Comparison of ENCODE assay signal across 8 cellular contexts in the genomic region with DNA sequence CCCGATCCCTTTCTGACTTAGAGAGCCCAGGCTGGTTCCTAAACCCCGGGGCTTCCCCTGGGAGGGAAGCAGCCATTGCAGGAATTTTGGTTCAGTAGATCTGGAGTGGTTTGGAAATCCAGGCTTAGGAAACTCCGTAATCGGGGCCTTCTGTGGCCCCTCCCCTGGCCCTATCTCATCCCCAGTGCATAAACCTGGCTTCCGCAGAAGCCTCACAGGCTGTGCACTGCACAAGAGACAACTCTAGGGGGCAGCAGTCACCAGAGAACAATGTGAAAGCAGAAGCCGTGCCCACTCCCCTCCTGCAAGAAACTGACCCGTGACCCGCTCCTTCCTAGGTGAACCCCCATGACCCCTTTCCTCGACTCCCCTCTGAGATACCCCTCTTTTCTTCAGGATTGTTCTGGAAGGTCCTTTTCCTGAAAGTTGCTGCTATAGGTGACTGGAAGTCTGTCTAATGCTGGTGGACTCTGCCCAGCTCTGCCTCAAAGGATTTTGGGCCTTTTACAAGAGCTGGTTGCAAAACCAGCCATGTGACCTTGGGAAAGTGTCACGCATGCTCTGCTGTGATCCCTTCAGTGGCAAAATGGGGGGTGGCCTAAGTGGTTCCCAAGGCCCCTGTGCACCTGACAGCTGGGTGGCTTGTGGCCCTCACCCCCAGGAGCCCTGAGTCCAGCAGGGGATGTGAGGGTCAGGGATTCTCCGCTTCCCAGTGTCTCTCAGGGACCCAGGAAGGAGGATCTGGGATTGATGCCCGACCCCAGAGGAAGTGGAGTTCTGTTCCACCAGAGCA. TPM values are rescaled to one million over a fixed set of nuclear protein-coding genes. Genes with fewer than 3 reads are reported as not detected.
A peak's percentile ranks its signal among the peaks of the same experiment; 100 is the strongest.
DNase-seq lines count a peak whose midpoint lies in the region; ATAC-seq, FAIRE-seq and TF ChIP-seq lines count a peak whose summit lies in the region.

No MANE protein-coding gene starts in this region.

- H3K27ac ChIP-seq in CD4-positive, alpha-beta memory T cell (ENCODE audit: low read depth, low read length): no peak overlapping the region
- H3K27ac ChIP-seq in Karpas-422 (ENCODE audit: low read length): no peak overlapping the region
- no peak overlapping the region for H3K27ac ChIP-seq in H1 (ENCODE audit: low read depth, low read length)

- H3K36me3 Mint-ChIP-seq in CD4-positive, alpha-beta memory T cell: no peaks in the 10 kb centered on the region
- no peaks in the 10 kb centered on the region for H3K36me3 Mint-ChIP-seq in activated CD4-positive, alpha-beta T cell treated with anti-CD3 and anti-CD28 coated beads, Interleukin-2, amount 10 ng/mL, durations not matched to agents 7 days and 5 days (ENCODE audit: low read depth)
- no peaks in the 10 kb centered on the region for H3K36me3 Mint-ChIP-seq in memory B cell

- TF ChIP-seq CTCF in H1 (IDR thresholded peaks at IDR 0.05; ENCODE audit: control extremely low read depth in 1 of 3, insufficient read depth in 1 of 3, low read depth in 1 of 3, low read length in 3 of 3): peak; percentile 84 to 93 (median 89)

- H3K23me2 ChIP-seq in H1 (ENCODE audit: low read depth, low read length): peaks cover 8% of the 10 kb centered on the region; the same call in 1 of the 2 replicates

- H3K9ac ChIP-seq in Karpas-422 (ENCODE audit: low read length) (no peak overlapping the region), H1 (replicated peaks in 1 of 4; ENCODE audit: extremely low read depth in 1 of 4, low read depth in 3 of 4, low read length in 3 of 4) (no peak overlapping the region)

- peaks cover 5% of the 10 kb centered on the region for H3K27me3 ChIP-seq in CD4-positive, alpha-beta memory T cell (ENCODE audit: insufficient read depth, low read length)
- H3K27me3 ChIP-seq in Karpas-422 (ENCODE audit: low read length) (no peaks in the 10 kb centered on the region), H1 (replicated peaks in 1 of 4; ENCODE audit: control insufficient read depth in 3 of 4, extremely low read depth in 1 of 4, insufficient read depth in 3 of 4, low read length in 3 of 4) (peaks cover 5 to 35% (median 21%) of the 10 kb centered on the region in 4 experiments)

- CTCF ChIA-PET in CD4-positive, alpha-beta memory T cell (lab: Charles Lee; ENCODE audit: partially characterized antibody): interaction anchor here (1.6 kb wide), 2 partner anchors 41 to 58 kb away, joined by 4 to 6 read pairs; no protein-coding TSS in a partner anchor
- CTCF ChIA-PET in activated CD4-positive, alpha-beta T cell treated with anti-CD3 and anti-CD28 coated beads, Interleukin-2, amount 10 ng/mL, durations not matched to agents 7 days and 5 days (lab: Charles Lee): interaction anchor here (0.7 to 3.1 kb wide), 10 partner anchors 9 to 59 kb away, joined by 3 to 12 read pairs (median 4); no protein-coding TSS in a partner anchor
- CTCF ChIA-PET in H1 (lab: Charles Lee; ENCODE audit: partially characterized antibody): interaction anchor here (0.6 to 12.8 kb wide), 38 partner anchors 8 to 491 kb away, joined by 3 to 141 read pairs (median 4); a partner anchor contains a TSS

- peak overlapping the region in 1 of 2 donors; percentile 47 for H3K4me3 ChIP-seq in CD4-positive, alpha-beta memory T cell (ENCODE audit: low read length in 2 of 2)
- H3K4me3 ChIP-seq in Karpas-422 (ENCODE audit: low read length): no peak overlapping the region
- peak overlapping the region; percentile 53 to 80 (median 66) for H3K4me3 ChIP-seq in H1 (ENCODE audit: extremely low read depth in 1 of 4, insufficient read depth in 2 of 4, low read depth in 3 of 4, low read length in 4 of 4)

- H3K4me1 Mint-ChIP-seq in CD4-positive, alpha-beta memory T cell: peaks cover 0 to 7% (median 4%) of the 10 kb centered on the region in 4 donors
- peaks cover 11% of the 10 kb centered on the region for H3K4me1 Mint-ChIP-seq in activated CD4-positive, alpha-beta T cell treated with anti-CD3 and anti-CD28 coated beads, Interleukin-2, amount 10 ng/mL, durations not matched to agents 7 days and 5 days
- peaks cover 17% of the 10 kb centered on the region for H3K4me1 Mint-ChIP-seq in memory B cell

- H2AK5ac ChIP-seq in H1 (ENCODE audit: low read depth, low read length): no peak overlapping the region

- POLR2A ChIA-PET in CD4-positive, alpha-beta memory T cell (lab: Charles Lee; ENCODE audit: partially characterized antibody): no interaction called here
- POLR2A ChIA-PET in activated CD4-positive, alpha-beta T cell treated with anti-CD3 and anti-CD28 coated beads, Interleukin-2, amount 10 ng/mL, durations not matched to agents 7 days and 5 days (lab: Charles Lee): no interaction called here
- POLR2A ChIA-PET in H1 (lab: Charles Lee; ENCODE audit: partially characterized antibody): interaction anchor here (1.0 to 3.0 kb wide), 4 partner anchors 13 to 43 kb away, joined by 3 to 12 read pairs (median 6); a partner anchor contains a TSS

- WGBS in H1 (ENCODE audit: extremely low coverage in 1 of 2, insufficient coverage in 1 of 2, insufficient read length in 1 of 2, insufficient replicate concordance in 2 of 2, low coverage in 1 of 2, low lambda C conversion rate in 2 of 2, missing lambda C conversion rate in 1 of 2), 2 experiments: 23% methylated on average over 12 of the region's 12 CpGs; no CpG with 5 or more reads in 1 of the 2 experiments

- H3K14ac ChIP-seq in H1 (ENCODE audit: insufficient read length): no peak overlapping the region

- peak overlapping the region; percentile 77 to 89 (median 79) for H3K4me3 Mint-ChIP-seq in CD4-positive, alpha-beta memory T cell
- peak overlapping the region; percentile 66 for H3K4me3 Mint-ChIP-seq in activated CD4-positive, alpha-beta T cell treated with anti-CD3 and anti-CD28 coated beads, Interleukin-2, amount 10 ng/mL, durations not matched to agents 7 days and 5 days
- H3K4me3 Mint-ChIP-seq in memory B cell: peak overlapping the region; percentile 69

- no peak for TF ChIP-seq POLR2A in H1 (IDR thresholded peaks at IDR 0.05; ENCODE audit: control extremely low read depth in 1 of 2, low read depth in 2 of 2, low read length in 2 of 2)

- FAIRE-seq in H1 (lab: Jason Lieb, UNC): peak; percentile 71

- no peaks in the 10 kb centered on the region for H3K9me2 ChIP-seq in Karpas-422 (replicated peaks; ENCODE audit: insufficient read depth, low read length)

- ATAC-seq in memory B cell (ENCODE audit: low read depth): peak; percentile 67
- no peak for ATAC-seq in HG02938 (IDR thresholded peaks at IDR 0.05; ENCODE audit: unreplicated experiment)

- H4K5ac ChIP-seq in H1 (ENCODE audit: insufficient read length, low read depth, low read length): no peak overlapping the region

- peak overlapping the region in 2 of 7 donors; percentile 32 to 60 for H3K27ac Mint-ChIP-seq in CD4-positive, alpha-beta memory T cell
- no peak overlapping the region for H3K27ac Mint-ChIP-seq in activated CD4-positive, alpha-beta T cell treated with anti-CD3 and anti-CD28 coated beads, Interleukin-2, amount 10 ng/mL, durations not matched to agents 7 days and 5 days
- no peak overlapping the region for H3K27ac Mint-ChIP-seq in memory B cell

- no peak overlapping the region; the same call in 1 of the 2 replicates for H3K18ac ChIP-seq in H1 (ENCODE audit: extremely low read depth, low read length)

- no peak overlapping the region for H2BK20ac ChIP-seq in H1 (ENCODE audit: low read length)

- no peak for TF ChIP-seq EP300 in H1 (IDR thresholded peaks at IDR 0.05; ENCODE audit: borderline replicate concordance in 1 of 2, low read depth in 2 of 2, low read length in 2 of 2)

- no peaks in the 10 kb centered on the region for H3K9me3 ChIP-seq in CD4-positive, alpha-beta memory T cell (ENCODE audit: control insufficient read depth in 1 of 2, low read length in 2 of 2)
- H3K9me3 ChIP-seq in Karpas-422 (ENCODE audit: low read length) (no peaks in the 10 kb centered on the region), H1 (ENCODE audit: insufficient read depth in 2 of 2, low read depth in 1 of 2, low read length in 1 of 2) (no peaks in the 10 kb centered on the region)

- H3K23ac ChIP-seq in H1 (ENCODE audit: insufficient read length): no peak overlapping the region

- H3K36me3 ChIP-seq in CD4-positive, alpha-beta memory T cell (ENCODE audit: insufficient read depth, low read length): no peaks in the 10 kb centered on the region
- H3K36me3 ChIP-seq in Karpas-422 (ENCODE audit: insufficient read depth, low read length) (no peaks in the 10 kb centered on the region), H1 (ENCODE audit: control insufficient read depth in 2 of 4, insufficient read depth in 4 of 4, low read length in 3 of 4) (no peaks in the 10 kb centered on the region)

- no peak overlapping the region for H3K56ac ChIP-seq in H1 (replicated peaks; ENCODE audit: insufficient read length, low read depth, low read length)

- peak; percentile 24 to 57 (median 33) for DNase-seq in CD4-positive, alpha-beta memory T cell
- DNase-seq in Karpas-422 (peak; percentile 75), H1 (ENCODE audit: low read depth in 1 of 2, low spot score in 2 of 2) (peak; percentile 41 to 91), memory B cell (ENCODE audit: low spot score in 2 of 2) (no peak), COR-L47 (lab: John Stamatoyannopoulos, UW) (no peak)
- peak; percentile 68 for DNase-seq in activated CD4-positive, alpha-beta T cell treated with anti-CD3 and anti-CD28 coated beads, Interleukin-2, amount 10 ng/mL, durations not matched to agents 7 days and 5 days
- peak; percentile 10 for DNase-seq in stimulated activated naive CD4-positive, alpha-beta T cell treated with Interleukin-2 at 50 U/mL for 16 hours (lab: John Stamatoyannopoulos, UW)

- H2BK5ac ChIP-seq in H1 (ENCODE audit: low read depth, low read length): no peak overlapping the region; the same call in 1 of the 2 replicates

- H3K79me2 ChIP-seq in Karpas-422 (ENCODE audit: low read length): no peaks in the 10 kb centered on the region
- H3K79me2 ChIP-seq in H1 (ENCODE audit: control insufficient read depth in 1 of 2, insufficient read depth in 2 of 2, low read length in 2 of 2): no peaks in the 10 kb centered on the region

- H3K9me3 Mint-ChIP-seq in CD4-positive, alpha-beta memory T cell: no peaks in the 10 kb centered on the region
- no peaks in the 10 kb centered on the region for H3K9me3 Mint-ChIP-seq in activated CD4-positive, alpha-beta T cell treated with anti-CD3 and anti-CD28 coated beads, Interleukin-2, amount 10 ng/mL, durations not matched to agents 7 days and 5 days
- no peaks in the 10 kb centered on the region for H3K9me3 Mint-ChIP-seq in memory B cell

- no peak overlapping the region for H2BK120ac ChIP-seq in H1 (replicated peaks; ENCODE audit: low read depth, low read length)

- no peak overlapping the region for H2AFZ ChIP-seq in Karpas-422 (ENCODE audit: low read length)
- peak overlapping the region; percentile 89 for H2AFZ ChIP-seq in H1 (ENCODE audit: low read length)

- peak overlapping the region; percentile 50; the same call in 1 of the 2 replicates for H2BK12ac ChIP-seq in H1 (ENCODE audit: low read depth, low read length)

- peak overlapping the region; percentile 46; the same call in 1 of the 2 replicates for H2BK15ac ChIP-seq in H1 (ENCODE audit: low read length)

- no peak overlapping the region for H4K8ac ChIP-seq in H1 (ENCODE audit: extremely low read depth, insufficient read depth, low read length)

- H3K4me1 ChIP-seq in CD4-positive, alpha-beta memory T cell (ENCODE audit: insufficient read depth, low read length): peaks cover 12% of the 10 kb centered on the region
- H3K4me1 ChIP-seq in Karpas-422 (ENCODE audit: low read length) (no peaks in the 10 kb centered on the region), H1 (replicated peaks in 1 of 4; ENCODE audit: control insufficient read depth in 3 of 4, insufficient read depth in 4 of 4, low read length in 3 of 4) (peaks cover 0 to 5% (median 0%) of the 10 kb centered on the region in 4 experiments; a peak in 2 of 7 replicates)

- peaks cover 9 to 22% of the 10 kb centered on the region in 2 donors for H3K27me3 Mint-ChIP-seq in CD4-positive, alpha-beta memory T cell
- H3K27me3 Mint-ChIP-seq in activated CD4-positive, alpha-beta T cell treated with anti-CD3 and anti-CD28 coated beads, Interleukin-2, amount 10 ng/mL, durations not matched to agents 7 days and 5 days: peaks cover 21% of the 10 kb centered on the region
- peaks cover 27% of the 10 kb centered on the region for H3K27me3 Mint-ChIP-seq in memory B cell

- H3K4me2 ChIP-seq in Karpas-422 (ENCODE audit: low read depth, low read length, poor library complexity, severe bottlenecking) (no peak overlapping the region), H1 (ENCODE audit: insufficient read depth in 1 of 2, low read depth in 2 of 2, low read length in 2 of 2) (peak overlapping the region; percentile 80 to 100)

- H4K91ac ChIP-seq in H1 (replicated peaks; ENCODE audit: insufficient read length, low read length): no peak overlapping the region

- intact Hi-C loops in CD4-positive, alpha-beta memory T cell (cut with micrococcal nuclease): loop anchor here (5.0 kb wide), 1 partner anchor 40 kb away; no protein-coding TSS in a partner anchor

- peak; percentile 84 to 89 for TF ChIP-seq RAD21 in H1 (IDR thresholded peaks at IDR 0.05 in 1 of 2, conservative IDR thresholded peaks at IDR 0.05 in 1 of 2; ENCODE audit: low read depth in 2 of 2, low read length in 2 of 2)

- no peaks in the 10 kb centered on the region for H3K79me1 ChIP-seq in H1 (ENCODE audit: low read depth, low read length)

- H3K4ac ChIP-seq in H1 (replicated peaks; ENCODE audit: insufficient read length, low read depth, low read length): no peak overlapping the region

- no peaks in the 10 kb centered on the region for H4K20me1 ChIP-seq in Karpas-422 (ENCODE audit: insufficient read depth, low read depth, low read length)
- no peaks in the 10 kb centered on the region for H4K20me1 ChIP-seq in H1 (replicated peaks in 1 of 2; ENCODE audit: control insufficient read depth in 1 of 2, insufficient read depth in 2 of 2, low read length in 2 of 2)

RNA-seq across cellular contexts. Expression of a gene that starts 14.4 kb away (rescaled TPM):
- not detected for total RNA-seq in CD4-positive, alpha-beta memory T cell
- polyA plus RNA-seq in CD4-positive, alpha-beta memory T cell: under 1 TPM; 0.18 TPM
- total RNA-seq in Karpas-422 (2014; rRNA removed; shearing (Covaris generic); ENCODE audit: low replicate concordance): not detected in 2 replicates
- not detected for total RNA-seq in activated CD4-positive, alpha-beta T cell treated with anti-CD3 and anti-CD28 coated beads, Interleukin-2, amount 10 ng/mL, durations not matched to agents 7 days and 5 days
- total RNA-seq in H1 (2021; fragmentation: NEBNext Ultra II Directional; extraction: Animal tissue kit (Norgen Biotek cat#: 25700)): 0.48 and 0.59 TPM in 2 replicates
- 0.20 and 0.31 TPM in 2 replicates for polyA plus RNA-seq in H1 (2011; rRNA removed)
- polyA plus RNA-seq in H1 (2011; cell fraction: cytosol; rRNA removed): 0.27 TPM
- polyA plus RNA-seq in H1 (2011; cell fraction: nucleus; rRNA removed): 0.66 TPM
- 0.19 to 0.70 TPM (median 0.62 TPM) in 3 of 4 replicates, not detected in the other for polyA plus RNA-seq in H1 (2012, experiment 1 of 2)
- polyA plus RNA-seq in H1 (2012, experiment 2 of 2): not detected
- 0.36 TPM for polyA plus RNA-seq in H1 (2013, experiment 1 of 2)
- 0.28 TPM for polyA plus RNA-seq in H1 (2013, experiment 2 of 2)
- 0.29 and 0.60 TPM in 2 replicates for polyA minus RNA-seq in H1 (2011; rRNA and poly(A)+ RNA removed)
- polyA minus RNA-seq in H1 (2011; cell fraction: cytosol; rRNA and poly(A)+ RNA removed): 1.8 TPM
- 0.40 TPM for polyA minus RNA-seq in H1 (2011; cell fraction: nucleus; rRNA and poly(A)+ RNA removed)

RNA-seq across cellular contexts. Expression of a gene that starts 22.0 kb away (rescaled TPM):
- total RNA-seq in CD4-positive, alpha-beta memory T cell: under 1 TPM in 1 of 2 experiments, not detected in 1; 0.15 TPM
- polyA plus RNA-seq in CD4-positive, alpha-beta memory T cell: not detected
- not detected in 2 replicates for total RNA-seq in Karpas-422 (2014; rRNA removed; shearing (Covaris generic); ENCODE audit: low replicate concordance)
- total RNA-seq in activated CD4-positive, alpha-beta T cell treated with anti-CD3 and anti-CD28 coated beads, Interleukin-2, amount 10 ng/mL, durations not matched to agents 7 days and 5 days: not detected
- 0.46 and 0.63 TPM in 2 replicates for total RNA-seq in H1 (2021; fragmentation: NEBNext Ultra II Directional; extraction: Animal tissue kit (Norgen Biotek cat#: 25700))
- polyA plus RNA-seq in H1 (2011; rRNA removed): 0.91 and 1.4 TPM in 2 replicates
- polyA plus RNA-seq in H1 (2011; cell fraction: cytosol; rRNA removed): 0.76 TPM
- 1.3 TPM for polyA plus RNA-seq in H1 (2011; cell fraction: nucleus; rRNA removed)
- polyA plus RNA-seq in H1 (2012, experiment 1 of 2): 0.42 to 0.79 TPM (median 0.60 TPM) in 4 replicates
- 0.26 TPM for polyA plus RNA-seq in H1 (2012, experiment 2 of 2)
- polyA plus RNA-seq in H1 (2013, experiment 1 of 2): 0.73 TPM
- polyA plus RNA-seq in H1 (2013, experiment 2 of 2): 0.70 TPM
- polyA minus RNA-seq in H1 (2011; rRNA and poly(A)+ RNA removed): 0.51 and 0.63 TPM in 2 replicates
- not detected for polyA minus RNA-seq in H1 (2011; cell fraction: cytosol; rRNA and poly(A)+ RNA removed)
- polyA minus RNA-seq in H1 (2011; cell fraction: nucleus; rRNA and poly(A)+ RNA removed): 0.70 TPM

Comparison
In these comparisons a context has a peak if more than half of its experiments do, and no peak if none do; other contexts are left out.
1. DNase-seq: peak in CD4-positive, alpha-beta memory T cell (5 of 5), Karpas-422 (single experiment), activated CD4-positive, alpha-beta T cell treated with anti-CD3 and anti-CD28 coated beads, Interleukin-2, amount 10 ng/mL, durations not matched to agents 7 days and 5 days (single experiment), H1 (2 of 2) and stimulated activated naive CD4-positive, alpha-beta T cell treated with Interleukin-2 at 50 U/mL for 16 hours (single experiment); none in memory B cell (0 of 2) and COR-L47 (single experiment).
2. Peak in every context shown above with its lines, with median percentiles within 50 percentile points of each other: H3K4me3 Mint-ChIP-seq.